7 cellular contexts compared by ENCODE assay signal in genomic region chr19:46347572-46347883, GRCh38. TPM values are rescaled to one million over a fixed set of nuclear protein-coding genes. Genes with fewer than 3 reads are reported as not detected.
A peak's percentile ranks its signal among the peaks of the same experiment; 100 is the strongest.
DNase-seq lines count a peak whose midpoint lies in the region; ATAC-seq and TF ChIP-seq lines count a peak whose summit lies in the region.

No MANE protein-coding gene starts in this region.

- H3K27me3 ChIP-seq in HL-60 (ENCODE audit: insufficient read depth, poor library complexity, severe bottlenecking) (no peaks in the 10 kb centered on the region), iPS-18a (ENCODE audit: control insufficient read depth, insufficient read depth, low read length) (no peaks in the 10 kb centered on the region)

- TF ChIP-seq CTCF in HL-60 (IDR thresholded peaks at IDR 0.05; ENCODE audit: insufficient read depth, low read length) = no peak

- no peaks in the 10 kb centered on the region for H3K9me3 Mint-ChIP-seq in activated T-helper 1 cell treated with anti-CD3 and anti-CD28 coated beads, Interleukin-12 subunit alpha, Interleukin-12 subunit beta, Interleukin-2, Interleukin-4 antibody, amounts not matched to agents 30 ng/mL and 10 ng/mL and 1 ng/mL, durations not matched to agents 14 hours and 24 hours and 36 hours
- no peaks in the 10 kb centered on the region for H3K9me3 Mint-ChIP-seq in stimulated activated memory B cell treated with anti-CD40 and anti-IgM and Interleukin-4, amounts not matched to agents 10 μg/mL and 1 μg/mL and 100 μg/mL, for 72 hours

- peaks cover 51% of the 10 kb centered on the region for H3K4me1 Mint-ChIP-seq in activated T-helper 1 cell treated with anti-CD3 and anti-CD28 coated beads, Interleukin-12 subunit alpha, Interleukin-12 subunit beta, Interleukin-2, Interleukin-4 antibody, amounts not matched to agents 30 ng/mL and 10 ng/mL and 1 ng/mL, durations not matched to agents 14 hours and 24 hours and 36 hours (ENCODE audit: low read depth)
- peaks cover 54% of the 10 kb centered on the region for H3K4me1 Mint-ChIP-seq in stimulated activated memory B cell treated with anti-CD40 and anti-IgM and Interleukin-4, amounts not matched to agents 10 μg/mL and 1 μg/mL and 100 μg/mL, for 72 hours

- intact Hi-C loops in activated T-helper 1 cell treated with anti-CD3 and anti-CD28 coated beads, Interleukin-12 subunit alpha, Interleukin-12 subunit beta, Interleukin-2, Interleukin-4 antibody, amounts not matched to agents 30 ng/mL and 10 ng/mL and 1 ng/mL, durations not matched to agents 14 hours and 24 hours and 36 hours (cut with micrococcal nuclease) = loop anchor here (1.0 to 10.0 kb wide), 5 partner anchors 15 to 485 kb away; partner anchors contain the start of genes CCDC61, FOXA3, IRF2BP1 and SYMPK

- peaks cover 12% of the 10 kb centered on the region for H3K27me3 Mint-ChIP-seq in activated T-helper 1 cell treated with anti-CD3 and anti-CD28 coated beads, Interleukin-12 subunit alpha, Interleukin-12 subunit beta, Interleukin-2, Interleukin-4 antibody, amounts not matched to agents 30 ng/mL and 10 ng/mL and 1 ng/mL, durations not matched to agents 14 hours and 24 hours and 36 hours (ENCODE audit: insufficient read depth)
- H3K27me3 Mint-ChIP-seq in stimulated activated memory B cell treated with anti-CD40 and anti-IgM and Interleukin-4, amounts not matched to agents 10 μg/mL and 1 μg/mL and 100 μg/mL, for 72 hours = peaks cover 21% of the 10 kb centered on the region

- no peak for ATAC-seq in stimulated activated memory B cell treated with anti-CD40 and anti-IgM and Interleukin-4, amounts not matched to agents 10 μg/mL and 1 μg/mL and 100 μg/mL, for 72 hours
- ATAC-seq in HG03159 (IDR thresholded peaks at IDR 0.05; ENCODE audit: unreplicated experiment) = no peak

- H3K4me3 Mint-ChIP-seq in activated T-helper 1 cell treated with anti-CD3 and anti-CD28 coated beads, Interleukin-12 subunit alpha, Interleukin-12 subunit beta, Interleukin-2, Interleukin-4 antibody, amounts not matched to agents 30 ng/mL and 10 ng/mL and 1 ng/mL, durations not matched to agents 14 hours and 24 hours and 36 hours = peak overlapping the region; percentile 94
- H3K4me3 Mint-ChIP-seq in stimulated activated memory B cell treated with anti-CD40 and anti-IgM and Interleukin-4, amounts not matched to agents 10 μg/mL and 1 μg/mL and 100 μg/mL, for 72 hours = peak overlapping the region; percentile 91

- no peak for TF ChIP-seq POLR2A in erythroblast (IDR thresholded peaks at IDR 0.05; ENCODE audit: low read length)

- peak overlapping the region; percentile 85 for H3K9ac ChIP-seq in iPS-18a (ENCODE audit: low read length)

- H3K4me3 ChIP-seq in HL-60 (replicated peaks; ENCODE audit: insufficient read depth, low read length) = peak overlapping the region; percentile 87
- peak overlapping the region; percentile 83 for H3K4me3 ChIP-seq in iPS-18a (ENCODE audit: low read length)

- DNase-seq in HL-60 (ENCODE audit: low read depth in 1 of 2, low spot score in 1 of 2) = no peak
- DNase-seq in activated T-helper 1 cell treated with anti-CD3 and anti-CD28 coated beads, Interleukin-12 subunit alpha, Interleukin-12 subunit beta, Interleukin-2, Interleukin-4 antibody, amounts not matched to agents 30 ng/mL and 10 ng/mL and 1 ng/mL, durations not matched to agents 14 hours and 24 hours and 36 hours (ENCODE audit: low spot score) = no peak
- no peak for DNase-seq in erythroblast (lab: John Stamatoyannopoulos, UW)
- DNase-seq in NCI-H345 treated with DMSO at 0.1 percent for 48 hours (lab: John Stamatoyannopoulos, UW; ENCODE audit: unreplicated experiment) = no peak

- H3K4me1 ChIP-seq in iPS-18a (ENCODE audit: control insufficient read depth, low read depth, low read length) = peaks cover 6% of the 10 kb centered on the region

- peaks cover 27% of the 10 kb centered on the region for H3K36me3 Mint-ChIP-seq in activated T-helper 1 cell treated with anti-CD3 and anti-CD28 coated beads, Interleukin-12 subunit alpha, Interleukin-12 subunit beta, Interleukin-2, Interleukin-4 antibody, amounts not matched to agents 30 ng/mL and 10 ng/mL and 1 ng/mL, durations not matched to agents 14 hours and 24 hours and 36 hours (ENCODE audit: low read depth)
- H3K36me3 Mint-ChIP-seq in stimulated activated memory B cell treated with anti-CD40 and anti-IgM and Interleukin-4, amounts not matched to agents 10 μg/mL and 1 μg/mL and 100 μg/mL, for 72 hours = peaks cover 32% of the 10 kb centered on the region

- no peaks in the 10 kb centered on the region for H3K36me3 ChIP-seq in iPS-18a (ENCODE audit: control insufficient read depth, low read depth, low read length)

- H3K27ac ChIP-seq in HL-60 (replicated peaks) = peak overlapping the region; percentile 92
- H3K27ac ChIP-seq in iPS-18a (ENCODE audit: low read length) = no peak overlapping the region

- H3K9me3 ChIP-seq in iPS-18a (ENCODE audit: control insufficient read depth, low read depth, low read length) = no peaks in the 10 kb centered on the region

- H3K27ac Mint-ChIP-seq in activated T-helper 1 cell treated with anti-CD3 and anti-CD28 coated beads, Interleukin-12 subunit alpha, Interleukin-12 subunit beta, Interleukin-2, Interleukin-4 antibody, amounts not matched to agents 30 ng/mL and 10 ng/mL and 1 ng/mL, durations not matched to agents 14 hours and 24 hours and 36 hours = peak overlapping the region; percentile 93
- peak overlapping the region; percentile 86 for H3K27ac Mint-ChIP-seq in stimulated activated memory B cell treated with anti-CD40 and anti-IgM and Interleukin-4, amounts not matched to agents 10 μg/mL and 1 μg/mL and 100 μg/mL, for 72 hours

RNA-seq across cellular contexts. Expression of gene PPP5C, which starts 0.6 kb away (rescaled TPM):
- 160 and 173 TPM in 2 replicates for total RNA-seq in activated T-helper 1 cell treated with anti-CD3 and anti-CD28 coated beads, Interleukin-12 subunit alpha, Interleukin-12 subunit beta, Interleukin-2, Interleukin-4 antibody, amounts not matched to agents 30 ng/mL and 10 ng/mL and 1 ng/mL, durations not matched to agents 14 hours and 24 hours and 36 hours

RNA-seq across cellular contexts. Expression of gene HIF3A, which starts 50.7 kb away (rescaled TPM):
- total RNA-seq in activated T-helper 1 cell treated with anti-CD3 and anti-CD28 coated beads, Interleukin-12 subunit alpha, Interleukin-12 subunit beta, Interleukin-2, Interleukin-4 antibody, amounts not matched to agents 30 ng/mL and 10 ng/mL and 1 ng/mL, durations not matched to agents 14 hours and 24 hours and 36 hours = not detected in 2 replicates
